In genomic region chr2:64904405-64905329, GRCh38 we compare ENCODE assay signal across 15 cellular contexts.
A peak's percentile ranks its signal among the peaks of the same experiment; 100 is the strongest.
DNase-seq lines count a peak whose midpoint lies in the region; ATAC-seq and TF ChIP-seq lines count a peak whose summit lies in the region.
"Had no signal": no experiment of that assay in that cellular context is flagged by ENCODE, and none has a peak within 500 bp of the region (broad histone marks: within the 10 kb centered on the region; RNA-seq: fewer than 3 reads in every experiment).

No MANE protein-coding gene starts in this region.

- POLR2A ChIA-PET in WTC11 (lab: Charles Lee), result no interaction called here

- peak; percentile 64 for ATAC-seq in GM18502 (IDR thresholded peaks at IDR 0.05; ENCODE audit: poor library complexity, unreplicated experiment)
- ATAC-seq in HG03565 (IDR thresholded peaks at IDR 0.05; ENCODE audit: unreplicated experiment), result peak; percentile 57
- ATAC-seq in WTC11, result no peak
- ATAC-seq in GM19324 (IDR thresholded peaks at IDR 0.05; ENCODE audit: low FRiP score, unreplicated experiment), result no peak
- ATAC-seq: stimulated activated naive CD8-positive, alpha-beta T cell treated with anti-CD3 and anti-CD28 coated beads, Interleukin-15, Interleukin-2, amounts not matched to agents 100 U/mL and 50 U/mL, for 24 hours had no signal

- no peak overlapping the region for H3K9ac ChIP-seq in SU-DHL-6 (ENCODE audit: low read length)
- H3K9ac ChIP-seq: KMS-11 had no signal

- no peak overlapping the region for H3K4me3 ChIP-seq in SU-DHL-6 (ENCODE audit: insufficient read depth, low read length, poor library complexity, severe bottlenecking)
- no peak overlapping the region for H3K4me3 ChIP-seq in neutrophil (ENCODE audit: low read depth in 1 of 2, low read length in 1 of 2)
- H3K4me3 ChIP-seq: ovary had no signal

- H3K9me2 ChIP-seq in SU-DHL-6 (replicated peaks; ENCODE audit: insufficient read depth, low read length), result no peaks in the 10 kb centered on the region

- H3K36me3 Mint-ChIP-seq in WTC11, result no peaks in the 10 kb centered on the region

- no peaks in the 10 kb centered on the region for H3K9me3 ChIP-seq in SU-DHL-6 (ENCODE audit: insufficient read depth, low read length)
- no peaks in the 10 kb centered on the region for H3K9me3 ChIP-seq in neutrophil
- H3K9me3 ChIP-seq: ovary had no signal

- H3K27me3 ChIP-seq in SU-DHL-6 (ENCODE audit: low read length), result no peaks in the 10 kb centered on the region
- H3K27me3 ChIP-seq in neutrophil, result no peaks in the 10 kb centered on the region
- H3K27me3 ChIP-seq: ovary had no signal

- no peaks in the 10 kb centered on the region for H4K20me1 ChIP-seq in SU-DHL-6 (ENCODE audit: low read depth, low read length)

- peaks cover 15% of the 10 kb centered on the region for H3K4me1 Mint-ChIP-seq in WTC11

- no peak overlapping the region for H3K4me3 Mint-ChIP-seq in WTC11

- TF ChIP-seq CTCF in SU-DHL-6 (IDR thresholded peaks at IDR 0.05; ENCODE audit: insufficient read depth, low read length, poor library complexity, severe bottlenecking) (no peak), neutrophil (IDR thresholded peaks at IDR 0.05) (no peak), WTC11 (IDR thresholded peaks at IDR 0.05) (no peak)

- CTCF ChIA-PET in WTC11 (lab: Charles Lee), result interaction anchor here (0.8 to 7.0 kb wide), 4 partner anchors 10 to 282 kb away, joined by 3 to 40 read pairs (median 4); no protein-coding TSS in a partner anchor

- H3K9me3 Mint-ChIP-seq in WTC11, result peaks cover 8% of the 10 kb centered on the region

- no peaks in the 10 kb centered on the region for H3F3A ChIP-seq in SU-DHL-6 (ENCODE audit: insufficient read depth)

- H3K36me3 ChIP-seq in SU-DHL-6 (ENCODE audit: low read length), result no peaks in the 10 kb centered on the region
- H3K36me3 ChIP-seq in neutrophil, result no peaks in the 10 kb centered on the region
- H3K36me3 ChIP-seq: ovary had no signal

- 0 out of 2 replicates have a peak, but pooled peaks cover 10% of the 10 kb centered on the region for H3K79me2 ChIP-seq in SU-DHL-6 (ENCODE audit: insufficient read depth, low read length)

- DNase-seq in hepatic stellate cell (ENCODE audit: low spot score), result no peak
- no peak for DNase-seq in WTC11 (ENCODE audit: low spot score)
- DNase-seq in 8988T, result no peak
- DNase-seq: activated CD4-positive, CD25-positive, alpha-beta regulatory T cell; effector CD4-positive, alpha-beta T cell; NCI-H2227 treated with DMSO at 0.1 percent for 48 hours; ovary; SHP77; stimulated activated naive CD8-positive, alpha-beta T cell treated with anti-CD3 and anti-CD28 coated beads, Interleukin-15, Interleukin-2, amounts not matched to agents 100 U/mL and 50 U/mL, for 24 hours had no signal

- H3K27ac Mint-ChIP-seq in WTC11, result no peak overlapping the region

- H3K4me1 ChIP-seq in neutrophil (ENCODE audit: control insufficient read depth in 1 of 2, insufficient read depth in 1 of 2, low read depth in 1 of 2, low read length in 1 of 2), result peaks cover 16 to 30% of the 10 kb centered on the region in 2 experiments

- no peak overlapping the region for H3K4me2 ChIP-seq in SU-DHL-6 (ENCODE audit: low read depth, low read length, poor library complexity, severe bottlenecking)
- H3K4me2 ChIP-seq: KMS-11 had no signal

- H3K27me3 Mint-ChIP-seq in WTC11 (ENCODE audit: low read depth), result no peaks in the 10 kb centered on the region

- H3K27ac ChIP-seq in SU-DHL-6 (ENCODE audit: low read depth, low read length) (peak overlapping the region; percentile 36), neutrophil (peak overlapping the region; percentile 46)
- H3K27ac ChIP-seq: KMS-11, ovary had no signal

- no peak overlapping the region for H2AFZ ChIP-seq in SU-DHL-6 (ENCODE audit: low read depth, low read length, severe bottlenecking)

TF ChIP-seq in WTC11, 78 proteins besides CTCF, POLR2A, EP300 and RAD21:
- TF ChIP-seq IRF2 (CRISPR knock-in tag; IDR thresholded peaks at IDR 0.05; ENCODE audit: borderline replicate concordance, low read depth) (no peak), E2F1 (CRISPR knock-in tag; IDR thresholded peaks at IDR 0.05) (no peak), TP53 (CRISPR knock-in tag; IDR thresholded peaks at IDR 0.05) (no peak), SP1 (CRISPR knock-in tag; conservative IDR thresholded peaks at IDR 0.05) (no peak)
TF ChIP-seq in WTC11: peak in this region for 0.

Comparison
In these comparisons a context has a peak if more than half of its experiments do, and no peak if none do; other contexts are left out.
1. ATAC-seq: peak in GM18502 (single experiment) and HG03565 (single experiment); none in WTC11 (single experiment) and GM19324 (single experiment).